In the genomic region with DNA sequence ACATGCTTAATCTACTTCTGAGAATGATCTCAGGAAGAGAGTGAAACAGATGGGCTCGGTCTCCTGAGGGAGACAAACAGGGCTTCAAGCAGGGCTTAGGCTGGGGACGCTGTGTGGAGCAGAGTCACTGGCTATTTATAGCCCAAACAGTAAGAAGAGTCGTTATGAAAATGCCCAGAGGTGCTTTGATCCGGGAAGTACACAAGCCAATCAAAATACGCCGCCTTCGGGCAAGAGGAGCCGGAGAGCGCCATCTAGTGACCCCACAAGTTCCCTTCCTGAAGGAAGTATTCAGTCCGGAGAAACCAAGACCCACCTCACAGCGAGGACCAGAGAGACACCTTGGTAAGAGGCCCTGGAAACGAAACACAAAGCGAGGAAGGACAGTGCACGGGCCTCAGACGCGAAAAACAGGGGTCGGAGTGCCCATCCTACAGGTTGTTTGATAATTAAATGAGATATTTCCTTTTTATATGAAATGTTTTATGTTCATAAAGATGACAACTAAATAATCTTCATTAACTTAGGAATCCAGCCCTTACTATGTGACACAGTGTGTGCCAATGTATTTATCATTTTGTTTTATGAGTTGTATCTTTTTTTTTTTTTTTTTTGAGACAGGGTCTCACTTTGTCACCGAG, we compare ENCODE assay signal across 8 cellular contexts. TPM values are rescaled to one million over a fixed set of nuclear protein-coding genes. Genes with fewer than 3 reads are reported as not detected.
DNase-seq lines count a peak whose midpoint lies in the region; ATAC-seq and TF ChIP-seq lines count a peak whose summit lies in the region.

No MANE protein-coding gene starts in this region.

- H3K4me1 Mint-ChIP-seq in CD4-positive, alpha-beta T cell (ENCODE audit: low read depth) = peaks cover 6% of the 10 kb centered on the region
- peaks cover 8% of the 10 kb centered on the region for H3K4me1 Mint-ChIP-seq in activated CD4-positive, alpha-beta T cell treated with anti-CD3 and anti-CD28 coated beads, Interleukin-2, amount 10 ng/mL, durations not matched to agents 24 days and 14 days
- peaks cover 38% of the 10 kb centered on the region for H3K4me1 Mint-ChIP-seq in dendritic cell treated with granulocyte-macrophage colony-stimulating factor and Interleukin-4, amounts not matched to agents 40 ng/mL and 50 ng/mL, for 4 days (ENCODE audit: low read depth)

- peak overlapping the region; percentile 70 for H3K4me3 Mint-ChIP-seq in CD4-positive, alpha-beta T cell
- H3K4me3 Mint-ChIP-seq in activated CD4-positive, alpha-beta T cell treated with anti-CD3 and anti-CD28 coated beads, Interleukin-2, amount 10 ng/mL, durations not matched to agents 24 days and 14 days = peak overlapping the region; percentile 22
- H3K4me3 Mint-ChIP-seq in dendritic cell treated with granulocyte-macrophage colony-stimulating factor and Interleukin-4, amounts not matched to agents 40 ng/mL and 50 ng/mL, for 4 days = peak overlapping the region; percentile 78

- WGBS in lung, 2 donors = 8% methylated on average over 18 of the region's 18 CpGs

- no peaks in the 10 kb centered on the region for H3K27me3 ChIP-seq in CD4-positive, alpha-beta T cell (ENCODE audit: control insufficient read depth, insufficient read depth, low read length)
- H3K27me3 ChIP-seq in lung (ENCODE audit: control insufficient read depth, insufficient read depth) = no peaks in the 10 kb centered on the region

- POLR2A ChIA-PET in CD4-positive, alpha-beta T cell (lab: Charles Lee) = no interaction called here

- DNase-seq in CD4-positive, alpha-beta T cell = peak; percentile 58 to 78 (median 64)
- DNase-seq in NCI-H69 (lab: John Stamatoyannopoulos, UW) = peak; percentile 98
- DNase-seq in activated CD4-positive, alpha-beta T cell treated with anti-CD3 and anti-CD28 coated beads, Interleukin-2, amount 10 ng/mL, durations not matched to agents 24 days and 14 days = peak; percentile 93
- peak; percentile 87 for DNase-seq in lung (ENCODE audit: low spot score)
- peak; percentile 59 to 77 (median 66) for DNase-seq in stimulated activated CD4-positive, alpha-beta T cell treated with anti-CD3 and anti-CD28 coated beads, TNF-alpha, amount 100 ng/mL, for 24 hours (ENCODE audit: low read depth in 3 of 3)

- no peak overlapping the region for H3K4me3 ChIP-seq in lung

- CTCF ChIA-PET in CD4-positive, alpha-beta T cell (lab: Charles Lee) = interaction anchor here (0.7 to 1.6 kb wide), 3 partner anchors 10 to 213 kb away, joined by 3 to 6 read pairs (median 4); no protein-coding TSS in a partner anchor

- peak; percentile 80 for TF ChIP-seq CTCF in CD4-positive, alpha-beta T cell (IDR thresholded peaks at IDR 0.05)
- peak; percentile 82 for TF ChIP-seq CTCF in lung (IDR thresholded peaks at IDR 0.05; ENCODE audit: control extremely low read depth, extremely low read depth)

- H3K9me3 Mint-ChIP-seq in CD4-positive, alpha-beta T cell = peaks cover 3% of the 10 kb centered on the region
- no peaks in the 10 kb centered on the region for H3K9me3 Mint-ChIP-seq in activated CD4-positive, alpha-beta T cell treated with anti-CD3 and anti-CD28 coated beads, Interleukin-2, amount 10 ng/mL, durations not matched to agents 24 days and 14 days
- peaks cover 15% of the 10 kb centered on the region for H3K9me3 Mint-ChIP-seq in dendritic cell treated with granulocyte-macrophage colony-stimulating factor and Interleukin-4, amounts not matched to agents 40 ng/mL and 50 ng/mL, for 4 days

- H3K27ac ChIP-seq in CD4-positive, alpha-beta T cell (ENCODE audit: low read depth, low read length) = no peak overlapping the region
- H3K27ac ChIP-seq in lung (ENCODE audit: low read depth in 1 of 2, low read length in 1 of 2) = no peak overlapping the region

- peak; percentile 89 for ATAC-seq in CD4-positive, alpha-beta T cell (ENCODE audit: poor library complexity)
- ATAC-seq in GM19438 (IDR thresholded peaks at IDR 0.05; ENCODE audit: low read depth, unreplicated experiment) = peak; percentile 89
- peak; percentile 83 for ATAC-seq in HG03521 (IDR thresholded peaks at IDR 0.05; ENCODE audit: unreplicated experiment)
- peak; percentile 97 for ATAC-seq in lung (ENCODE audit: insufficient read depth, low FRiP score)

- H3K27ac Mint-ChIP-seq in CD4-positive, alpha-beta T cell = no peak overlapping the region
- peak overlapping the region; percentile 32 for H3K27ac Mint-ChIP-seq in activated CD4-positive, alpha-beta T cell treated with anti-CD3 and anti-CD28 coated beads, Interleukin-2, amount 10 ng/mL, durations not matched to agents 24 days and 14 days
- peak overlapping the region; percentile 83 for H3K27ac Mint-ChIP-seq in dendritic cell treated with granulocyte-macrophage colony-stimulating factor and Interleukin-4, amounts not matched to agents 40 ng/mL and 50 ng/mL, for 4 days

- H3K4me1 ChIP-seq in lung (ENCODE audit: control insufficient read depth in 2 of 2, insufficient read depth in 2 of 2, low read length in 2 of 2) = peaks cover 0 to 6% of the 10 kb centered on the region in 2 donors

- H3K27me3 Mint-ChIP-seq in CD4-positive, alpha-beta T cell = peaks cover 4% of the 10 kb centered on the region
- H3K27me3 Mint-ChIP-seq in activated CD4-positive, alpha-beta T cell treated with anti-CD3 and anti-CD28 coated beads, Interleukin-2, amount 10 ng/mL, durations not matched to agents 24 days and 14 days = no peaks in the 10 kb centered on the region
- no peaks in the 10 kb centered on the region for H3K27me3 Mint-ChIP-seq in dendritic cell treated with granulocyte-macrophage colony-stimulating factor and Interleukin-4, amounts not matched to agents 40 ng/mL and 50 ng/mL, for 4 days

- H3K9me3 ChIP-seq in CD4-positive, alpha-beta T cell (ENCODE audit: control insufficient read depth, low read length) = no peaks in the 10 kb centered on the region
- no peaks in the 10 kb centered on the region for H3K9me3 ChIP-seq in lung (ENCODE audit: control insufficient read depth in 2 of 2, insufficient read depth in 1 of 2, low read length in 1 of 2)

- no peaks in the 10 kb centered on the region for H3K36me3 Mint-ChIP-seq in CD4-positive, alpha-beta T cell (ENCODE audit: low read depth)
- H3K36me3 Mint-ChIP-seq in activated CD4-positive, alpha-beta T cell treated with anti-CD3 and anti-CD28 coated beads, Interleukin-2, amount 10 ng/mL, durations not matched to agents 24 days and 14 days (ENCODE audit: low read depth) = no peaks in the 10 kb centered on the region
- H3K36me3 Mint-ChIP-seq in dendritic cell treated with granulocyte-macrophage colony-stimulating factor and Interleukin-4, amounts not matched to agents 40 ng/mL and 50 ng/mL, for 4 days (ENCODE audit: low read depth) = no peaks in the 10 kb centered on the region

- intact Hi-C loops in CD4-positive, alpha-beta T cell (cut with DNase I, micrococcal nuclease) = loop anchor here (1.0 to 10.0 kb wide), 4 partner anchors 53 to 1544 kb away; partner anchors contain the start of gene KIF26B (in 1 of the 2)
- intact Hi-C loops in activated CD4-positive, alpha-beta T cell treated with anti-CD3 and anti-CD28 coated beads, Interleukin-2, amount 10 ng/mL, durations not matched to agents 24 days and 14 days (cut with micrococcal nuclease) = loop anchor here (1.0 to 10.0 kb wide), 6 partner anchors 10 to 1544 kb away; partner anchors contain the start of genes CNST, KIF26B, SCCPDH and TFB2M
- intact Hi-C loops in dendritic cell treated with granulocyte-macrophage colony-stimulating factor and Interleukin-4, amounts not matched to agents 40 ng/mL and 50 ng/mL, for 4 days (cut with micrococcal nuclease) = loop anchor here (1.0 to 5.0 kb wide), 3 partner anchors 10 to 202 kb away; partner anchors contain the start of genes CNST and TFB2M

- no peaks in the 10 kb centered on the region for H3K36me3 ChIP-seq in lung (ENCODE audit: control insufficient read depth in 2 of 2, insufficient read depth in 2 of 2, low read length in 2 of 2)

RNA-seq across cellular contexts. Expression of gene SCCPDH, which starts 25.0 kb away (rescaled TPM):
- total RNA-seq in CD4-positive, alpha-beta T cell = 1 to 10 TPM; 2.3 to 2.6 TPM
- 31.7 and 32.3 TPM in 2 replicates for total RNA-seq in activated CD4-positive, alpha-beta T cell treated with anti-CD3 and anti-CD28 coated beads, Interleukin-2, amount 10 ng/mL, durations not matched to agents 24 days and 14 days
- total RNA-seq in lung = 10 to 100 TPM; 28.6 to 34.0 TPM
- 10 to 100 TPM; 14.2 to 21.0 TPM for polyA plus RNA-seq in lung

Comparison
In these comparisons a context has a peak if more than half of its experiments do, and no peak if none do; other contexts are left out.
1. H3K4me3 Mint-ChIP-seq: peak in every context shown above with its lines; median percentile 78 in dendritic cell treated with granulocyte-macrophage colony-stimulating factor and Interleukin-4, amounts not matched to agents 40 ng/mL and 50 ng/mL, for 4 days; 70 in CD4-positive, alpha-beta T cell; 22 in activated CD4-positive, alpha-beta T cell treated with anti-CD3 and anti-CD28 coated beads, Interleukin-2, amount 10 ng/mL, durations not matched to agents 24 days and 14 days.